In the genomic region with DNA sequence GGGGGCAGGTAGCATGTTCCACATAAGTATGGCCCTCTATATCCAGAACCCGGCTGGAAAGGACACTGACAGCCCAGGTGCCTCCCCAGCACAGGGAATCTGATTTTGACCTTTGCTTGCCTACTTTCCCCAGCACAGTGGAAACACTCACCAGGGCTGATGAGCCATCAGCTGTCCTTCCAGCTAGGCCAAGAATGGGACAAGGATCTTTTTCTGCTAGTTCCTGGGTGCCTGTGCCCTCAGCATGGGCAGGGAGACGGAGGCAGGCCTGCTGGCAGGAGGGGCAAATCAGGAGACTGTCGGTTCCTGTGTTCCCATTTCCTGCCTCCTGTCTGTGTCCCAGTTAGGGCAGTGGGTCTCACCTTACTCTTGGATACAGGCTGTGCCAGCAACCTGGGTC, we compare ENCODE assay signal across 9 cellular contexts. TPM values are rescaled to one million over a fixed set of nuclear protein-coding genes. Genes with fewer than 3 reads are reported as not detected.
DNase-seq lines count a peak whose midpoint lies in the region; ATAC-seq, FAIRE-seq and TF ChIP-seq lines count a peak whose summit lies in the region.
"Had no signal": no experiment of that assay in that cellular context is flagged by ENCODE, and none has a peak within 500 bp of the region (broad histone marks: within the 10 kb centered on the region; RNA-seq: fewer than 3 reads in every experiment).

No MANE protein-coding gene starts in this region.

- no peaks in the 10 kb centered on the region for H3K36me3 Mint-ChIP-seq in HFFc6 (ENCODE audit: low read depth)

- CTCF ChIA-PET in A549 (lab: Yijun Ruan, JAX), result interaction anchor here (1.0 to 8.4 kb wide), 6 partner anchors 10 to 476 kb away, joined by 3 to 49 read pairs (median 6); partner anchors contain the start of gene LSM11

- H3K4me2 ChIP-seq in A549, result peak overlapping the region; percentile 90

- H3K27ac Mint-ChIP-seq in HFFc6, result no peak overlapping the region

- peak overlapping the region; percentile 90; the same call in 2 of the 3 replicates for H3K4me3 ChIP-seq in A549
- peak overlapping the region; percentile 58 for H3K4me3 ChIP-seq in mesodermal cell (ENCODE audit: extremely low read depth, insufficient read depth, low read length, poor library complexity, severe bottlenecking)

- POLR2A ChIA-PET in A549 (lab: Yijun Ruan, JAX), result no interaction called here

- no peaks in the 10 kb centered on the region for H3K9me3 Mint-ChIP-seq in HFFc6

- H3K27ac ChIP-seq in A549, result peak overlapping the region; percentile 75 to 92; a peak in 2 of 6 replicates
- H3K27ac ChIP-seq in caudate nucleus (ENCODE audit: low read depth, low read length), result peak overlapping the region; percentile 90
- no peak overlapping the region for H3K27ac ChIP-seq in mesodermal cell (ENCODE audit: low read depth, low read length, severe bottlenecking)

- H3K4me1 Mint-ChIP-seq in HFFc6 (ENCODE audit: low read depth), result no peaks in the 10 kb centered on the region

- no peaks in the 10 kb centered on the region for H3K9me3 ChIP-seq in A549
- no peaks in the 10 kb centered on the region for H3K9me3 ChIP-seq in mesodermal cell (ENCODE audit: control insufficient read depth, low read length)

- no peak for TF ChIP-seq RAD21 in A549 (conservative IDR thresholded peaks at IDR 0.05 in 1 of 2, IDR thresholded peaks at IDR 0.05 in 1 of 2)

- H3K27me3 Mint-ChIP-seq in HFFc6 (ENCODE audit: insufficient read depth), result peaks cover 11% of the 10 kb centered on the region

- H3K36me3 ChIP-seq in mesodermal cell (ENCODE audit: control insufficient read depth, insufficient read depth, low read length), result no peaks in the 10 kb centered on the region

- DNase-seq in A549 (ENCODE audit: low read depth in 1 of 2, low spot score in 1 of 2) (no peak), HFFc6 (no peak), caudate nucleus (lab: John Stamatoyannopoulos, UW) (no peak), NCI-H2029 treated with DMSO at 0.1 percent for 48 hours (lab: John Stamatoyannopoulos, UW) (no peak), NCI-H748 treated with DMSO at 0.1 percent for 48 hours (lab: John Stamatoyannopoulos, UW) (no peak)
- DNase-seq in stimulated activated CD4-positive, alpha-beta T cell treated with anti-CD3 and anti-CD28 coated beads, Interleukin-4, amount 100 ng/mL, for 1 hour, result no peak
- DNase-seq: NCI-H2107 had no signal

- no peak for FAIRE-seq in A549 (lab: Jason Lieb, UNC)

- H3K4me1 ChIP-seq in A549 (peaks cover 25% of the 10 kb centered on the region), mesodermal cell (ENCODE audit: control insufficient read depth, insufficient read depth, low read length, poor library complexity, severe bottlenecking) (peaks cover 14% of the 10 kb centered on the region)

- H3K4me3 Mint-ChIP-seq in HFFc6, result peak overlapping the region; percentile 75

- 84% methylated on average over 3 of the region's 3 CpGs for WGBS in A549 (ENCODE audit: missing lambda C conversion rate)
- WGBS in mesodermal cell (ENCODE audit: insufficient coverage in 2 of 2), 2 experiments, result 77 to 88% methylated on average over 3 of the region's 3 CpGs

- TF ChIP-seq EP300 in A549 (IDR thresholded peaks at IDR 0.05), result no peak

- ATAC-seq in A549 (no peak), HG02885 (IDR thresholded peaks at IDR 0.05; ENCODE audit: poor library complexity, unreplicated experiment) (no peak)

- no peak for TF ChIP-seq POLR2A in A549 (IDR thresholded peaks at IDR 0.05; ENCODE audit: low read length)

- TF ChIP-seq CTCF in A549 (IDR thresholded peaks at IDR 0.05), result no peak
- no peak for TF ChIP-seq CTCF in HFFc6 (IDR thresholded peaks at IDR 0.05)

TF ChIP-seq in A549, 52 proteins besides CTCF, POLR2A, EP300 and RAD21:
- TF ChIP-seq NPAS2 (CRISPR knock-in tag; IDR thresholded peaks at IDR 0.05; ENCODE audit: borderline replicate concordance) (no peak), FOSB (CRISPR knock-in tag; IDR thresholded peaks at IDR 0.05) (no peak), SREBF2 (IDR thresholded peaks at IDR 0.05) (no peak), PHF8 (IDR thresholded peaks at IDR 0.05; ENCODE audit: borderline replicate concordance, low read depth) (no peak), NFE2L2 (conservative IDR thresholded peaks at IDR 0.05; ENCODE audit: low read length) (no peak), HOXB5 (CRISPR knock-in tag; IDR thresholded peaks at IDR 0.05) (no peak), RNF2 (IDR thresholded peaks at IDR 0.05; ENCODE audit: borderline replicate concordance, low read depth) (no peak), CBX8 (IDR thresholded peaks at IDR 0.05) (no peak), RCOR1 (IDR thresholded peaks at IDR 0.05; ENCODE audit: low read depth, low read length) (no peak), FOSL2 (IDR thresholded peaks at IDR 0.05) (no peak), FOSL2 (CRISPR knock-in tag; IDR thresholded peaks at IDR 0.05) (no peak)
TF ChIP-seq in A549: peak in this region for 0.

RNA-seq across cellular contexts. Expression of gene CYFIP2, which starts 1.1 kb away (rescaled TPM):
- 9.0 and 25.4 TPM in 2 replicates for polyA plus RNA-seq in A549 (2011; rRNA removed)
- 10.7 and 14.3 TPM in 2 replicates for polyA plus RNA-seq in A549 (2012; cell fraction: cytosol; rRNA removed)
- 22.5 and 35.6 TPM in 2 replicates for polyA plus RNA-seq in A549 (2012; cell fraction: nucleus; rRNA removed)
- 18.6 to 23.8 TPM (median 21.8 TPM) in 3 replicates for polyA plus RNA-seq in A549 (2017; fragmentation: RNase III; extraction: RNeasy Plus Mini Kit Qiagen cat#74134 plus additional on column Dnase treatment)
- 59.6 and 74.0 TPM in 2 replicates for polyA minus RNA-seq in A549 (2011; rRNA and poly(A)+ RNA removed)
- 10 to 100 TPM in 3 of 6 experiments, 1 to 10 TPM in 3; 7.1 to 20.0 (median 9.7) TPM for total RNA-seq in HFFc6 (2021; fragmentation: NEBNext Ultra II Directional; extraction: Animal tissue kit (Norgen Biotek cat#: 25700))
- polyA plus RNA-seq in mesodermal cell (2013, experiment 1 of 2), result 47.4 TPM
- 37.2 TPM for polyA plus RNA-seq in mesodermal cell (2013, experiment 2 of 2)
